9 cellular contexts compared by ENCODE assay signal in genomic region chr11:119730347-119730613, GRCh38. TPM values are rescaled to one million over a fixed set of nuclear protein-coding genes. Genes with fewer than 3 reads are reported as not detected.
DNase-seq lines count a peak whose midpoint lies in the region; ATAC-seq, FAIRE-seq and TF ChIP-seq lines count a peak whose summit lies in the region.
"Had no signal": no experiment of that assay in that cellular context is flagged by ENCODE, and none has a peak within 500 bp of the region (broad histone marks: within the 10 kb centered on the region; RNA-seq: fewer than 3 reads in every experiment).

No MANE protein-coding gene starts in this region.

- H3K9me3 ChIP-seq in ascending aorta: no peaks in the 10 kb centered on the region
- no peaks in the 10 kb centered on the region for H3K9me3 ChIP-seq in HepG2 (ENCODE audit: low read length)
- no peaks in the 10 kb centered on the region for H3K9me3 ChIP-seq in subcutaneous abdominal adipose tissue (ENCODE audit: control insufficient read depth in 5 of 5, low read length in 5 of 5)

- CTCF ChIA-PET in activated CD4-positive, alpha-beta T cell treated with anti-CD3 and anti-CD28 coated beads for 36 hours (lab: Charles Lee): interaction anchor here (0.5 to 1.7 kb wide), 9 partner anchors 10 to 234 kb away, joined by 3 to 15 read pairs (median 7); no protein-coding TSS in a partner anchor
- CTCF ChIA-PET in HepG2 (lab: Yijun Ruan, JAX; ENCODE audit: low intra/inter-chr PET ratio, low total read pairs): interaction anchor here (2.9 kb wide), 1 partner anchor 64 kb away, joined by 16 read pairs; no protein-coding TSS in a partner anchor

- in situ Hi-C loops in HepG2 (cut with HindIII; ENCODE audit: extremely low pct_ligation_motif_present, low pct_unique_long_range_greater_than_20kb): no loop called here

- TF ChIP-seq CTCF in ascending aorta (IDR thresholded peaks at IDR 0.05) (no peak), HepG2 (CRISPR knock-in tag; IDR thresholded peaks at IDR 0.05) (no peak)

- no TSS peak for BruUV-seq in HepG2 (replicated peaks; lab: Mats Ljungman, UMichigan)

- POLR2A ChIA-PET in activated CD4-positive, alpha-beta T cell treated with anti-CD3 and anti-CD28 coated beads for 36 hours (lab: Charles Lee): no interaction called here
- POLR2A ChIA-PET in HepG2 (lab: Yijun Ruan, JAX): interaction anchor here (1.7 kb wide), 1 partner anchor 17 kb away, joined by 14 read pairs; no protein-coding TSS in a partner anchor

- TF ChIP-seq EP300 in HepG2 (IDR thresholded peaks at IDR 0.05; ENCODE audit: low read depth in 2 of 2, low read length in 2 of 2): no peak
- no peak for TF ChIP-seq EP300 in HepG2 (CRISPR knock-in tag; IDR thresholded peaks at IDR 0.05; ENCODE audit: borderline replicate concordance)

- peaks cover 12% of the 10 kb centered on the region for H3K4me1 Mint-ChIP-seq in activated CD4-positive, alpha-beta T cell treated with anti-CD3 and anti-CD28 coated beads for 36 hours

- WGBS in HepG2 (ENCODE audit: low lambda C conversion rate): 51% methylated on average over 7 of the region's 7 CpGs

- H4K20me1 ChIP-seq in HepG2 (ENCODE audit: insufficient read depth, low read length): no peaks in the 10 kb centered on the region

- peak overlapping the region; percentile 15 to 89 for H3K27ac ChIP-seq in ascending aorta
- no peak overlapping the region for H3K27ac ChIP-seq in HepG2 (ENCODE audit: extremely low read length, insufficient read depth, low read length)
- peak overlapping the region; percentile 41 for H3K27ac ChIP-seq in subcutaneous abdominal adipose tissue (ENCODE audit: low read depth, low read length)

- ATAC-seq in activated CD4-positive, alpha-beta T cell treated with anti-CD3 and anti-CD28 coated beads for 36 hours: no peak
- ATAC-seq in HepG2 (no peak), GM21390 (IDR thresholded peaks at IDR 0.05; ENCODE audit: unreplicated experiment) (no peak), HG02571 (IDR thresholded peaks at IDR 0.05; ENCODE audit: unreplicated experiment) (no peak)

- H3K9ac ChIP-seq in HepG2 (ENCODE audit: insufficient read depth, low read depth, low read length): no peak overlapping the region
- H3K9ac ChIP-seq in subcutaneous abdominal adipose tissue (ENCODE audit: low read length in 5 of 5): peak overlapping the region in 4 of 5 donors; percentile 39 to 74 (median 62)

- H3K27me3 Mint-ChIP-seq in activated CD4-positive, alpha-beta T cell treated with anti-CD3 and anti-CD28 coated beads for 36 hours: peaks cover 30% of the 10 kb centered on the region

- H3K79me2 ChIP-seq in HepG2 (ENCODE audit: insufficient read depth, low read length): no peaks in the 10 kb centered on the region

- H3K4me3 Mint-ChIP-seq in activated CD4-positive, alpha-beta T cell treated with anti-CD3 and anti-CD28 coated beads for 36 hours: peak overlapping the region; percentile 53

- no peak overlapping the region for H2AFZ ChIP-seq in HepG2 (ENCODE audit: low read length)

- H3K9me3 Mint-ChIP-seq in activated CD4-positive, alpha-beta T cell treated with anti-CD3 and anti-CD28 coated beads for 36 hours (ENCODE audit: low read depth): no peaks in the 10 kb centered on the region

- H3K27ac Mint-ChIP-seq in activated CD4-positive, alpha-beta T cell treated with anti-CD3 and anti-CD28 coated beads for 36 hours: no peak overlapping the region

- peaks cover 7 to 18% of the 10 kb centered on the region in 2 donors for H3K4me1 ChIP-seq in ascending aorta
- H3K4me1 ChIP-seq in HepG2 (ENCODE audit: insufficient read depth, low read length): peaks cover 28% of the 10 kb centered on the region
- peaks cover 8 to 34% (median 33%) of the 10 kb centered on the region in 5 donors for H3K4me1 ChIP-seq in subcutaneous abdominal adipose tissue (ENCODE audit: control insufficient read depth in 5 of 5, insufficient read depth in 5 of 5, low read length in 5 of 5)

- intact Hi-C loops in activated CD4-positive, alpha-beta T cell treated with anti-CD3 and anti-CD28 coated beads for 36 hours (cut with DNase I, micrococcal nuclease): no loop called here
- intact Hi-C loops in ascending aorta (cut with DNase I) (no loop called here), HepG2 (cut with micrococcal nuclease; ENCODE audit: unreplicated experiment) (no loop called here)

- H3K36me3 ChIP-seq in ascending aorta: no peaks in the 10 kb centered on the region
- H3K36me3 ChIP-seq in HepG2 (replicated peaks in 1 of 2; ENCODE audit: control insufficient read depth in 1 of 2, insufficient read depth in 2 of 2, low read length in 2 of 2): no peaks in the 10 kb centered on the region
- no peaks in the 10 kb centered on the region for H3K36me3 ChIP-seq in subcutaneous abdominal adipose tissue (ENCODE audit: control insufficient read depth in 5 of 5, insufficient read depth in 5 of 5, low read length in 5 of 5)

- TF ChIP-seq POLR2A in HepG2 (IDR thresholded peaks at IDR 0.05; ENCODE audit: insufficient read depth in 1 of 2, low read depth in 2 of 2, low read length in 2 of 2): no peak

- H3K4me2 ChIP-seq in HepG2 (ENCODE audit: low read depth, low read length): 0 out of 2 replicates have a peak overlapping the region, but pooled peaks have one; percentile 98

- no peaks in the 10 kb centered on the region for H3K27me3 ChIP-seq in ascending aorta
- peaks cover 4 to 33% of the 10 kb centered on the region in 2 experiments; a peak in 4 of 5 replicates for H3K27me3 ChIP-seq in HepG2 (ENCODE audit: control insufficient read depth in 1 of 2, insufficient read depth in 2 of 2, low read length in 2 of 2)
- H3K27me3 ChIP-seq in subcutaneous abdominal adipose tissue (ENCODE audit: control insufficient read depth in 5 of 5, insufficient read depth in 4 of 5, low read length in 5 of 5): peaks cover 0 to 2% (median 0%) of the 10 kb centered on the region in 5 donors

- no peaks in the 10 kb centered on the region for H3K36me3 Mint-ChIP-seq in activated CD4-positive, alpha-beta T cell treated with anti-CD3 and anti-CD28 coated beads for 36 hours (ENCODE audit: low read depth)

- H3K4me3 ChIP-seq in ascending aorta (peak overlapping the region; percentile 59 to 94), HepG2 (replicated peaks in 1 of 3; ENCODE audit: insufficient read depth in 1 of 3, low read depth in 2 of 3, low read length in 3 of 3) (no peak overlapping the region), subcutaneous abdominal adipose tissue (ENCODE audit: low read depth in 1 of 5, low read length in 5 of 5) (peak overlapping the region; percentile 62 to 84 (median 75))

- TF ChIP-seq RAD21 in HepG2 (CRISPR knock-in tag; IDR thresholded peaks at IDR 0.05): no peak

- FAIRE-seq in HepG2 (lab: Jason Lieb, UNC): no peak

- no peak for DNase-seq in activated CD4-positive, alpha-beta T cell treated with anti-CD3 and anti-CD28 coated beads for 36 hours
- no peak for DNase-seq in activated CD4-positive, alpha-beta T cell treated with anti-CD3 and anti-CD28 coated beads, Interleukin-2, amount 50 U/mL, for 4 hours
- no peak for DNase-seq in ascending aorta (ENCODE audit: low spot score in 2 of 2)
- DNase-seq in HepG2 (ENCODE audit: low spot score): no peak
- DNase-seq in iPS-NIHi11 (ENCODE audit: low spot score): no peak
- DNase-seq: NCI-H524 treated with DMSO at 0.1 percent for 48 hours had no signal

TF ChIP-seq in HepG2, 621 proteins besides CTCF, POLR2A, EP300 and RAD21 (continues in another document):
- TF ChIP-seq KLF15 (CRISPR knock-in tag; IDR thresholded peaks at IDR 0.05; ENCODE audit: borderline replicate concordance) (no peak), MED8 (CRISPR knock-in tag; IDR thresholded peaks at IDR 0.05; ENCODE audit: insufficient replicate concordance) (no peak), ZNF205 (CRISPR knock-in tag; IDR thresholded peaks at IDR 0.05) (no peak), ZNF615 (CRISPR knock-in tag; IDR thresholded peaks at IDR 0.05; ENCODE audit: borderline replicate concordance) (no peak)

RNA-seq across cellular contexts. Expression of gene NECTIN1, which starts 1.3 kb away (rescaled TPM):
- total RNA-seq in activated CD4-positive, alpha-beta T cell treated with anti-CD3 and anti-CD28 coated beads for 36 hours: 1 to 10 TPM; 1.6 to 1.7 TPM
- total RNA-seq in ascending aorta (1.6 TPM), HepG2 (2016; rRNA removed; fragmentation: Illumina TruSeq; extraction: Trizol) (4.1 and 7.3 TPM in 2 replicates)
- 1.8 and 2.9 TPM in 2 replicates for total RNA-seq in HepG2 (2016; cell fraction: cytosol; rRNA removed; fragmentation: Illumina TruSeq; extraction: Trizol; ENCODE audit: low read depth)
- 4.3 and 5.3 TPM in 2 replicates for total RNA-seq in HepG2 (2016; cell fraction: insoluble cytoplasmic fraction; rRNA removed; fragmentation: Illumina TruSeq; extraction: Trizol)
- total RNA-seq in HepG2 (2016; cell fraction: membrane; rRNA removed; fragmentation: Illumina TruSeq; extraction: Trizol): 5.3 and 6.4 TPM in 2 replicates
- total RNA-seq in HepG2 (2016; cell fraction: nucleus; rRNA removed; fragmentation: Illumina TruSeq; extraction: Trizol): 5.4 and 6.5 TPM in 2 replicates
- polyA plus RNA-seq in HepG2 (2011; rRNA removed): 3.9 and 4.7 TPM in 2 replicates
- 2.3 and 2.9 TPM in 2 replicates for polyA plus RNA-seq in HepG2 (2011; cell fraction: cytosol; rRNA removed)
- polyA plus RNA-seq in HepG2 (2011; cell fraction: nucleus; rRNA removed): 3.6 and 4.2 TPM in 2 replicates
- polyA plus RNA-seq in HepG2 (2012): 3.3 and 4.2 TPM in 2 replicates
- polyA plus RNA-seq in HepG2 (2016; cell fraction: cytosol; fragmentation: Illumina TruSeq; extraction: Trizol; ENCODE audit: low read depth): 1.8 and 1.9 TPM in 2 replicates
- 4.9 and 6.0 TPM in 2 replicates for polyA plus RNA-seq in HepG2 (2016; cell fraction: insoluble cytoplasmic fraction; fragmentation: Illumina TruSeq; extraction: Trizol; ENCODE audit: low read depth)
- polyA plus RNA-seq in HepG2 (2016; cell fraction: membrane; fragmentation: Illumina TruSeq; extraction: Trizol; ENCODE audit: low read depth): 4.1 and 4.8 TPM in 2 replicates
- polyA plus RNA-seq in HepG2 (2016; cell fraction: nucleus; fragmentation: Illumina TruSeq; extraction: Trizol; ENCODE audit: insufficient read depth, low read depth): 9.3 and 9.9 TPM in 2 replicates
- polyA minus RNA-seq in HepG2 (2011; rRNA and poly(A)+ RNA removed; ENCODE audit: low replicate concordance): 4.1 and 6.6 TPM in 2 replicates
- 3.0 and 4.1 TPM in 2 replicates for polyA minus RNA-seq in HepG2 (2011; cell fraction: cytosol; rRNA and poly(A)+ RNA removed)
- 6.1 and 6.6 TPM in 2 replicates for polyA minus RNA-seq in HepG2 (2011; cell fraction: nucleus; rRNA and poly(A)+ RNA removed)

Comparison
In these comparisons a context has a peak if more than half of its experiments do, and no peak if none do; other contexts are left out.
1. H3K4me3 ChIP-seq: peak in ascending aorta (2 of 2) and subcutaneous abdominal adipose tissue (5 of 5); none in HepG2 (0 of 3).